14 cellular contexts compared by ENCODE assay signal in genomic region chr12:49341777-49342065, GRCh38. TPM values are rescaled to one million over a fixed set of nuclear protein-coding genes. Genes with fewer than 3 reads are reported as not detected.
DNase-seq lines count a peak whose midpoint lies in the region; ATAC-seq and TF ChIP-seq lines count a peak whose summit lies in the region.
"Had no signal": no experiment of that assay in that cellular context is flagged by ENCODE, and none has a peak within 500 bp of the region (broad histone marks: within the 10 kb centered on the region; RNA-seq: fewer than 3 reads in every experiment).

No MANE protein-coding gene starts in this region.

- 8% methylated on average over 21 of the region's 21 CpGs for WGBS in smooth muscle cell (ENCODE audit: low lambda C conversion rate)

- no peak overlapping the region for H2AFZ ChIP-seq in smooth muscle cell (ENCODE audit: low read depth)

- DNase-seq in T-helper 17 cell (no peak), smooth muscle cell (lab: John Stamatoyannopoulos, UW; ENCODE audit: unreplicated experiment) (no peak), pons (ENCODE audit: low spot score) (no peak), NAMALWA (ENCODE audit: low spot score) (no peak)
- no peak for DNase-seq in stimulated activated CD4-positive, alpha-beta T cell treated with anti-CD3 and anti-CD28 coated beads, Interleukin-2, amount 100 ng/mL, for 24 hours
- DNase-seq: NCI-H446 had no signal

- H3K27me3 Mint-ChIP-seq in T-helper 17 cell = peaks cover 65% of the 10 kb centered on the region

- no peaks in the 10 kb centered on the region for H4K20me1 ChIP-seq in smooth muscle cell (ENCODE audit: low read depth)

- ATAC-seq in T-helper 17 cell = no peak
- ATAC-seq in GM18502 (IDR thresholded peaks at IDR 0.05; ENCODE audit: poor library complexity, unreplicated experiment) = no peak

- H3K36me3 ChIP-seq in ES-I3 (ENCODE audit: insufficient read depth, low read length) = no peaks in the 10 kb centered on the region
- no peaks in the 10 kb centered on the region for H3K36me3 ChIP-seq in iPS-18a (ENCODE audit: control insufficient read depth, low read depth, low read length)
- no peaks in the 10 kb centered on the region for H3K36me3 ChIP-seq in smooth muscle cell (ENCODE audit: low read depth)
- H3K36me3 ChIP-seq: cardiac muscle cell had no signal

- H3K4me2 ChIP-seq in smooth muscle cell = peak overlapping the region; percentile 89

- peak overlapping the region; percentile 54; the same call in 1 of the 2 replicates for H3K9ac ChIP-seq in ES-I3 (ENCODE audit: low read depth, low read length)
- H3K9ac ChIP-seq in iPS-18a (ENCODE audit: low read length) = no peak overlapping the region
- no peak overlapping the region for H3K9ac ChIP-seq in smooth muscle cell (ENCODE audit: low read depth)

- no peak overlapping the region for H3K27ac ChIP-seq in iPS-18a (ENCODE audit: low read length)
- H3K27ac ChIP-seq in smooth muscle cell (ENCODE audit: low read depth) = no peak overlapping the region
- H3K27ac ChIP-seq: cardiac muscle cell had no signal

- H3F3A ChIP-seq in smooth muscle cell (ENCODE audit: low read depth) = no peaks in the 10 kb centered on the region

- H3K27me3 ChIP-seq in iPS-18a (ENCODE audit: control insufficient read depth, insufficient read depth, low read length) (peaks cover 100% of the 10 kb centered on the region), smooth muscle cell (ENCODE audit: low read depth) (peaks cover 100% of the 10 kb centered on the region)

- H3K9me3 ChIP-seq in ES-I3 (ENCODE audit: control insufficient read depth, insufficient read depth, low read length) (no peaks in the 10 kb centered on the region), T-helper 17 cell (ENCODE audit: control insufficient read depth, low read length, poor library complexity, severe bottlenecking) (no peaks in the 10 kb centered on the region), iPS-18a (ENCODE audit: control insufficient read depth, low read depth, low read length) (no peaks in the 10 kb centered on the region), smooth muscle cell (replicated peaks; ENCODE audit: low read depth) (no peaks in the 10 kb centered on the region)

- peak overlapping the region; percentile 61 for H3K4me3 ChIP-seq in iPS-18a (ENCODE audit: low read length)
- H3K4me3 ChIP-seq in smooth muscle cell = peak overlapping the region; percentile 48

- peaks cover 40% of the 10 kb centered on the region for H3K4me1 ChIP-seq in ES-I3 (ENCODE audit: insufficient read depth, low read length)
- peaks cover 43% of the 10 kb centered on the region for H3K4me1 ChIP-seq in iPS-18a (ENCODE audit: control insufficient read depth, low read depth, low read length)
- peaks cover 34% of the 10 kb centered on the region for H3K4me1 ChIP-seq in smooth muscle cell (ENCODE audit: low read depth)

- H3K4me3 Mint-ChIP-seq in T-helper 17 cell = peak overlapping the region; percentile 36

- H3K4me1 Mint-ChIP-seq in T-helper 17 cell = peaks cover 38% of the 10 kb centered on the region

- no peak overlapping the region for H3K27ac Mint-ChIP-seq in T-helper 17 cell
- H3K27ac Mint-ChIP-seq: activated T-cell treated with anti-CD3 and anti-CD28 coated beads, Interleukin-2, amount 50 U/mL, for 72 hours had no signal

- H3K36me3 Mint-ChIP-seq in T-helper 17 cell (ENCODE audit: low read depth) = peaks cover 4% of the 10 kb centered on the region

- H3K79me2 ChIP-seq in smooth muscle cell (ENCODE audit: low read depth) = no peaks in the 10 kb centered on the region

- no peak for TF ChIP-seq CTCF in smooth muscle cell (IDR thresholded peaks at IDR 0.05; ENCODE audit: borderline replicate concordance, insufficient read depth, poor library complexity, severe bottlenecking)

RNA-seq across cellular contexts. Expression of gene C1QL4, which starts 4.7 kb away (rescaled TPM):
- total RNA-seq in T-helper 17 cell (not detected), smooth muscle cell (not detected in 2 replicates)
- 0.09 TPM in 1 of 2 replicates, not detected in the other for polyA plus RNA-seq in smooth muscle cell
- total RNA-seq: cardiac muscle cell, left colon, urinary bladder had no signal
- polyA plus RNA-seq: cardiac muscle cell, urinary bladder had no signal

RNA-seq across cellular contexts. Expression of gene DNAJC22, which starts 5.0 kb away (rescaled TPM):
- not detected for total RNA-seq in T-helper 17 cell
- total RNA-seq in smooth muscle cell = 0.09 and 1.1 TPM in 2 replicates
- 1.8 and 2.4 TPM in 2 replicates for polyA plus RNA-seq in smooth muscle cell

RNA-seq across cellular contexts. Expression of gene TROAP, which starts 18.7 kb away (rescaled TPM):
- total RNA-seq in T-helper 17 cell (under 1 TPM in 1 of 2 donors, not detected in 1; 0.55 TPM), smooth muscle cell (2.6 and 3.7 TPM in 2 replicates)
- polyA plus RNA-seq in smooth muscle cell = 8.5 and 10.2 TPM in 2 replicates

RNA-seq across cellular contexts. Expression of gene SPATS2, which starts 25.5 kb away (rescaled TPM):
- total RNA-seq in T-helper 17 cell (1 to 10 TPM; 5.2 TPM), smooth muscle cell (32.0 and 35.6 TPM in 2 replicates)
- 33.6 and 39.0 TPM in 2 replicates for polyA plus RNA-seq in smooth muscle cell

RNA-seq across cellular contexts. Expression of gene PRPH, which starts 46.8 kb away (rescaled TPM):
- total RNA-seq in T-helper 17 cell (not detected), smooth muscle cell (not detected in 2 replicates)
- 0.43 TPM in 1 of 2 replicates, not detected in the other for polyA plus RNA-seq in smooth muscle cell
- total RNA-seq: renal cortical epithelial cell had no signal
